23 cellular contexts compared by ENCODE assay signal in genomic region chr5:58979090-58979489, GRCh38.
DNase-seq lines count a peak whose midpoint lies in the region; ATAC-seq and TF ChIP-seq lines count a peak whose summit lies in the region.
"Had no signal": no experiment of that assay in that cellular context is flagged by ENCODE, and none has a peak within 500 bp of the region (broad histone marks: within the 10 kb centered on the region; RNA-seq: fewer than 3 reads in every experiment).

No MANE protein-coding gene starts in this region.

- H3K36me3 Mint-ChIP-seq in effector memory CD8-positive, alpha-beta T cell (ENCODE audit: insufficient read depth), result peaks cover 75% of the 10 kb centered on the region

- DNase-seq in Right ventricle myocardium superior (no peak), left ventricle myocardium inferior (no peak), LNCaP clone FGC (ENCODE audit: low read depth) (peak; percentile 46)
- DNase-seq in effector memory CD8-positive, alpha-beta T cell, result no peak
- DNase-seq: Calu3, DMS79 treated with DMSO at 0.1 percent for 48 hours, GF-D8, GM23248, H7, NCI-H1092, NCI-H1417 treated with DMSO at 0.1 percent for 48 hours, NCI-H1694 treated with DMSO at 0.1 percent for 48 hours, NCI-H2081, NCI-H2171, NCI-H226, NCI-H510A, NCI-H69 had no signal

- H3K36me3 ChIP-seq in left ventricle myocardium inferior, result peaks cover 48% of the 10 kb centered on the region

- intact Hi-C loops in Right ventricle myocardium superior (cut with DNase I) (no loop called here), left ventricle myocardium inferior (cut with micrococcal nuclease) (no loop called here)

- no peaks in the 10 kb centered on the region for H3K9me3 ChIP-seq in left ventricle myocardium inferior (replicated peaks)
- H3K9me3 ChIP-seq: SJSA1 had no signal

- H3K4me3 ChIP-seq in left ventricle myocardium inferior (no peak overlapping the region), LNCaP clone FGC (ENCODE audit: low read depth, low read length) (no peak overlapping the region)
- H3K4me3 ChIP-seq: GM23248, SJSA1 had no signal

- no peaks in the 10 kb centered on the region for H3K9me3 Mint-ChIP-seq in effector memory CD8-positive, alpha-beta T cell

- H3K4me1 Mint-ChIP-seq in effector memory CD8-positive, alpha-beta T cell (ENCODE audit: low read depth in 2 of 2), result peaks cover 7 to 15% of the 10 kb centered on the region in 2 donors
- H3K4me1 Mint-ChIP-seq: B cell had no signal

- peak; percentile 65 for ATAC-seq in Right ventricle myocardium superior (ENCODE audit: poor library complexity)
- no peak for ATAC-seq in effector memory CD8-positive, alpha-beta T cell (replicated peaks)
- no peak for ATAC-seq in HG02623 (IDR thresholded peaks at IDR 0.05; ENCODE audit: unreplicated experiment)
- no peak for ATAC-seq in GM18502 (IDR thresholded peaks at IDR 0.05; ENCODE audit: poor library complexity, unreplicated experiment)
- ATAC-seq in GM19324 (IDR thresholded peaks at IDR 0.05; ENCODE audit: low FRiP score, unreplicated experiment), result no peak

- no peak overlapping the region for H3K27ac ChIP-seq in left ventricle myocardium inferior (replicated peaks)
- H3K27ac ChIP-seq: C4-2B, GM23248, SJSA1 had no signal

- no peaks in the 10 kb centered on the region for H3K27me3 Mint-ChIP-seq in effector memory CD8-positive, alpha-beta T cell
- H3K27me3 Mint-ChIP-seq: B cell had no signal

- no peaks in the 10 kb centered on the region for H3K27me3 ChIP-seq in left ventricle myocardium inferior (ENCODE audit: low read depth)
- H3K27me3 ChIP-seq: SJSA1 had no signal

- peak overlapping the region; percentile 0 to 33 for H3K27ac Mint-ChIP-seq in effector memory CD8-positive, alpha-beta T cell
- H3K27ac Mint-ChIP-seq: B cell had no signal

- no peak for TF ChIP-seq CTCF in left ventricle myocardium inferior (IDR thresholded peaks at IDR 0.05; ENCODE audit: borderline replicate concordance)
- TF ChIP-seq CTCF in LNCaP clone FGC (IDR thresholded peaks at IDR 0.05; ENCODE audit: control insufficient read depth, extremely low read depth, insufficient read depth), result no peak

- no peak overlapping the region for H3K4me3 Mint-ChIP-seq in effector memory CD8-positive, alpha-beta T cell
- H3K4me3 Mint-ChIP-seq: B cell had no signal

- peaks cover 26% of the 10 kb centered on the region for H3K4me1 ChIP-seq in left ventricle myocardium inferior
- H3K4me1 ChIP-seq: SJSA1 had no signal
